ENCODE assay signal across 11 cellular contexts in the genomic region with DNA sequence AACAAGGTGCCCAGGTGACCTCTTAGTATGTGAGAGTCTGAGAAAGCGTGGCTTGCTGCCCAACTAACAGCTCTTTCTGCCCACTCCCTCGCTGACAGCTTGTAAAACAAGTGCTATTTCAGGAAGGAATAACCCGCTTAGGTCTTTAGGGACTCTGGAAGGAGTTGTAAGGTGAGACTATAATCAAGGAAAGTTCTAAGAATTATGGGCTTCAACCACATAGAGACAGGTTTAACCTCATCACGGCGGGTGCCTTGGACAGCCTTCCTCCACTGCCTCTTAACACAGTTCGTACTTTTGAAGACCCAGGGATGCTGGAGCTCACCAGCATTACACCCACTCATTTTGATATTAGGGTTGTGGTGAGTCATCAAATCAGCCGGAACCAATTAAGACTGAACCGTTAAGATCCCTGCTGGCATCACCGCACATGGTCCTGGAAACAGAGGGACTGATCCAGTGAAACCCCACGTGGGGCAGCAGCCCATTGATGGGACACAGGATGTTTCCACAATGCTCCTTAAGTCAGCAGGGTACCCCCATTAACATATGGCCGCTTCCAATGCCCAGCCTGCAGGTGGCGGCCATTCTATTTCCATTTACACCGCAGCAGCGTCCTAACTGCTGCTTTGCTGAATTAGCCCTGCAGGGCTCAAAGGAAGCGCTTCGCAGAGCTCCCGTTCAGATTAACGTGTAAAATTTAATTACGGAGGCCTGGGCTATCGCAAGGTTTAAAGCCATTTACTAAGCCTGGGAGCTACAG.
DNase-seq lines count a peak whose midpoint lies in the region; ATAC-seq and TF ChIP-seq lines count a peak whose summit lies in the region.
"Had no signal": no experiment of that assay in that cellular context is flagged by ENCODE, and none has a peak within 500 bp of the region (broad histone marks: within the 10 kb centered on the region; RNA-seq: fewer than 3 reads in every experiment).

No MANE protein-coding gene starts in this region.

- DNase-seq in BE2C (peak; percentile 82), H9 (peak; percentile 94), astrocyte of the hippocampus (ENCODE audit: low read depth, low spot score) (peak; percentile 20), lower lobe of right lung (no peak), activated gamma-delta T cell (lab: John Stamatoyannopoulos, UW) (no peak), DMS153 (lab: John Stamatoyannopoulos, UW) (no peak), ACHN (no peak)
- DNase-seq: central memory CD4-positive, alpha-beta T cell; hippocampal formation had no signal

- peaks cover 12 to 16% (median 12%) of the 10 kb centered on the region in 3 experiments for H3K36me3 Mint-ChIP-seq in H9 (ENCODE audit: insufficient read depth in 1 of 3, low read depth in 3 of 3)
- H3K36me3 Mint-ChIP-seq: stimulated activated memory B cell treated with anti-CD40 and anti-IgM and Interleukin-4, amounts not matched to agents 10 μg/mL and 1 μg/mL and 100 μg/mL, for 72 hours had no signal

- no peak overlapping the region for H3K18ac ChIP-seq in H9 (ENCODE audit: insufficient read length, low read depth, low read length)

- H2BK120ac ChIP-seq in H9 (ENCODE audit: low read depth, low read length, poor library complexity, severe bottlenecking): no peak overlapping the region

- H4K5ac ChIP-seq in H9 (ENCODE audit: insufficient read length, low read depth, low read length): no peak overlapping the region

- peak overlapping the region; percentile 10 for H3K4me3 ChIP-seq in BE2C (ENCODE audit: low read depth, low read length)
- no peak overlapping the region for H3K4me3 ChIP-seq in lower lobe of right lung

- ATAC-seq in lower lobe of right lung (no peak), HG03135 (IDR thresholded peaks at IDR 0.05; ENCODE audit: unreplicated experiment) (no peak)
- ATAC-seq: stimulated activated memory B cell treated with anti-CD40 and anti-IgM and Interleukin-4, amounts not matched to agents 10 μg/mL and 1 μg/mL and 100 μg/mL, for 72 hours had no signal

- intact Hi-C loops in lower lobe of right lung (cut with DNase I): no loop called here

- no peak overlapping the region for H2BK15ac ChIP-seq in H9 (ENCODE audit: low read depth, low read length)

- H3K9me3 Mint-ChIP-seq in H9: peaks cover 15 to 34% of the 10 kb centered on the region in 2 experiments

- H3K14ac ChIP-seq in H9 (ENCODE audit: insufficient read depth, low read length): no peak overlapping the region

- no peak overlapping the region for H3K4me3 Mint-ChIP-seq in H9
- H3K4me3 Mint-ChIP-seq: stimulated activated memory B cell treated with anti-CD40 and anti-IgM and Interleukin-4, amounts not matched to agents 10 μg/mL and 1 μg/mL and 100 μg/mL, for 72 hours had no signal

- peak overlapping the region in 1 of 3 experiments; percentile 82; a peak in 3 of 7 replicates for H3K27ac Mint-ChIP-seq in H9
- H3K27ac Mint-ChIP-seq: stimulated activated memory B cell treated with anti-CD40 and anti-IgM and Interleukin-4, amounts not matched to agents 10 μg/mL and 1 μg/mL and 100 μg/mL, for 72 hours had no signal

- no peaks in the 10 kb centered on the region for H3K79me2 ChIP-seq in H9 (ENCODE audit: insufficient read depth, low read length)

- H3K4ac ChIP-seq in H9 (ENCODE audit: low read depth, low read length): no peak overlapping the region

- no peak overlapping the region for H2AFZ ChIP-seq in H9 (ENCODE audit: low read length)

- peaks cover 80% of the 10 kb centered on the region for H3K27me3 Mint-ChIP-seq in H9 (ENCODE audit: low read depth)

- H2BK20ac ChIP-seq in H9 (ENCODE audit: low read depth, low read length, poor library complexity, severe bottlenecking): no peak overlapping the region

- no peaks in the 10 kb centered on the region for H3K23me2 ChIP-seq in H9 (ENCODE audit: insufficient read length, low read depth, low read length, poor library complexity, severe bottlenecking)

- no peak overlapping the region for H4K8ac ChIP-seq in H9 (replicated peaks; ENCODE audit: insufficient read length, low read depth, low read length)

- H3K4me2 ChIP-seq in H9 (ENCODE audit: insufficient read depth, insufficient read length, low read length): no peak overlapping the region

- no peak overlapping the region for H3K27ac ChIP-seq in H9 (ENCODE audit: insufficient read length, low read depth, low read length)
- no peak overlapping the region for H3K27ac ChIP-seq in lower lobe of right lung

- no peak overlapping the region for H3K56ac ChIP-seq in H9 (ENCODE audit: insufficient read length, low read depth, low read length)

- no peaks in the 10 kb centered on the region for H4K20me1 ChIP-seq in H9 (ENCODE audit: control insufficient read depth, insufficient read depth, insufficient read length)

- H2AK5ac ChIP-seq in H9 (ENCODE audit: insufficient read length, low read length): no peak overlapping the region

- peak; percentile 59 for TF ChIP-seq CTCF in BE2C (IDR thresholded peaks at IDR 0.05; ENCODE audit: low read depth, low read length)
- peak; percentile 65 for TF ChIP-seq CTCF in H9 (conservative IDR thresholded peaks at IDR 0.05)
- TF ChIP-seq CTCF in lower lobe of right lung (IDR thresholded peaks at IDR 0.05): peak; percentile 41

- no peak overlapping the region for H3T11ph ChIP-seq in H9 (ENCODE audit: low read length)

- no peak overlapping the region for H2BK12ac ChIP-seq in H9 (ENCODE audit: insufficient read length, low read depth, low read length)

- H2BK5ac ChIP-seq in H9 (ENCODE audit: insufficient read length, low read length): no peak overlapping the region

- H3K27me3 ChIP-seq in BE2C: no peaks in the 10 kb centered on the region
- peaks cover 3% of the 10 kb centered on the region; the same call in 1 of the 2 replicates for H3K27me3 ChIP-seq in H9 (ENCODE audit: insufficient read depth, low read length)
- H3K27me3 ChIP-seq in lower lobe of right lung (ENCODE audit: low read depth): no peaks in the 10 kb centered on the region

- no peaks in the 10 kb centered on the region for H3K9me3 ChIP-seq in BE2C
- peaks cover 6% of the 10 kb centered on the region for H3K9me3 ChIP-seq in H9 (ENCODE audit: control insufficient read depth, low read depth, low read length)
- no peaks in the 10 kb centered on the region for H3K9me3 ChIP-seq in lower lobe of right lung

- no peak overlapping the region for H3K23ac ChIP-seq in H9 (ENCODE audit: insufficient read length, low read depth, low read length)

- H4K91ac ChIP-seq in H9 (ENCODE audit: insufficient read length, low read depth, low read length): no peak overlapping the region

- in situ Hi-C loops in ACHN (cut with HindIII; ENCODE audit: low pct_ligation_motif_present, low pct_unique_long_range_greater_than_20kb, low sequenced_read_pairs): no loop called here

- H3K36me3 ChIP-seq in BE2C: no peaks in the 10 kb centered on the region
- no peaks in the 10 kb centered on the region for H3K36me3 ChIP-seq in lower lobe of right lung

- peaks cover 34 to 39% of the 10 kb centered on the region in 2 experiments for H3K4me1 Mint-ChIP-seq in H9
- H3K4me1 Mint-ChIP-seq: stimulated activated memory B cell treated with anti-CD40 and anti-IgM and Interleukin-4, amounts not matched to agents 10 μg/mL and 1 μg/mL and 100 μg/mL, for 72 hours had no signal

- no CpG with 5 or more reads among the region's 20 CpGs for WGBS in H9 (ENCODE audit: extremely low coverage, insufficient read length, low lambda C conversion rate)

- H3K9ac ChIP-seq in H9 (ENCODE audit: extremely low read depth, insufficient read length, low read length): no peak overlapping the region

- H3K79me1 ChIP-seq in H9 (ENCODE audit: insufficient read depth, low read depth, low read length, poor library complexity, severe bottlenecking): no peaks in the 10 kb centered on the region

- H3K4me1 ChIP-seq in BE2C: peaks cover 17% of the 10 kb centered on the region
- H3K4me1 ChIP-seq in H9 (ENCODE audit: insufficient read depth, low read length): no peaks in the 10 kb centered on the region; the same call in 1 of the 2 replicates
- H3K4me1 ChIP-seq in lower lobe of right lung: no peaks in the 10 kb centered on the region

Comparison
In these comparisons a context has a peak if more than half of its experiments do, and no peak if none do; other contexts are left out.
1. DNase-seq: peak in BE2C (single experiment), H9 (single experiment) and astrocyte of the hippocampus (single experiment); none in lower lobe of right lung (single experiment), activated gamma-delta T cell (single experiment), DMS153 (single experiment) and ACHN (single experiment).
2. Peak in every context shown above with its lines, with median percentiles within 50 percentile points of each other: CTCF ChIP-seq.